ENCODE assay signal across 25 cellular contexts in genomic region chr6:167146977-167147376, GRCh38. TPM values are rescaled to one million over a fixed set of nuclear protein-coding genes. Genes with fewer than 3 reads are reported as not detected.
A peak's percentile ranks its signal among the peaks of the same experiment; 100 is the strongest.
DNase-seq lines count a peak whose midpoint lies in the region; ATAC-seq and TF ChIP-seq lines count a peak whose summit lies in the region.
"Had no signal": no experiment of that assay in that cellular context is flagged by ENCODE, and none has a peak within 500 bp of the region (broad histone marks: within the 10 kb centered on the region; RNA-seq: fewer than 3 reads in every experiment).

No MANE protein-coding gene starts in this region.

- no peaks in the 10 kb centered on the region for H3K9me3 Mint-ChIP-seq in activated naive CD4-positive, alpha-beta T cell treated with anti-CD3 and anti-CD28 coated beads for 36 hours
- no peaks in the 10 kb centered on the region for H3K9me3 Mint-ChIP-seq in endodermal cell
- H3K9me3 Mint-ChIP-seq in naive thymus-derived CD4-positive, alpha-beta T cell = no peaks in the 10 kb centered on the region
- H3K9me3 Mint-ChIP-seq: CD4-positive, alpha-beta T cell; memory B cell had no signal

- peaks cover 4% of the 10 kb centered on the region for H3K27me3 Mint-ChIP-seq in activated naive CD4-positive, alpha-beta T cell treated with anti-CD3 and anti-CD28 coated beads for 36 hours (ENCODE audit: low read depth)
- peaks cover 37% of the 10 kb centered on the region for H3K27me3 Mint-ChIP-seq in endodermal cell (ENCODE audit: insufficient read depth)
- peaks cover 0 to 21% (median 3%) of the 10 kb centered on the region in 5 donors for H3K27me3 Mint-ChIP-seq in naive thymus-derived CD4-positive, alpha-beta T cell
- H3K27me3 Mint-ChIP-seq: memory B cell had no signal

- H3K27ac ChIP-seq in endodermal cell (ENCODE audit: low read depth, low read length) = no peak overlapping the region
- H3K27ac ChIP-seq in naive thymus-derived CD4-positive, alpha-beta T cell (ENCODE audit: low read depth, low read length) = no peak overlapping the region
- H3K27ac ChIP-seq: neutrophil, SJSA1, tibial artery had no signal

- H3K4me3 ChIP-seq in endodermal cell (ENCODE audit: low read length) = no peak overlapping the region
- H3K4me3 ChIP-seq in naive thymus-derived CD4-positive, alpha-beta T cell (ENCODE audit: low read length) = no peak overlapping the region
- H3K4me3 ChIP-seq: SJSA1, tibial artery had no signal

- DNase-seq in activated naive CD4-positive, alpha-beta T cell treated with anti-CD3 and anti-CD28 coated beads for 36 hours = no peak
- DNase-seq in activated naive CD4-positive, alpha-beta T cell treated with Interleukin-2 at 50 U/mL for 16 hours = no peak
- DNase-seq in endodermal cell (peak; percentile 86), inferior parietal cortex (ENCODE audit: extremely low spot score) (no peak), NCI-H446 treated with DMSO at 0.1 percent for 48 hours (lab: John Stamatoyannopoulos, UW) (no peak)
- DNase-seq in naive thymus-derived CD4-positive, alpha-beta T cell = no peak
- DNase-seq: activated CD8-positive, alpha-beta memory T cell treated with anti-CD3 and anti-CD28 coated beads, Interleukin-2, amount 50 U/mL, for 4 hours; activated gamma-delta T cell; amniotic stem cell; CD4-positive, alpha-beta T cell; effector CD8-positive, alpha-beta T cell; kidney glomerular epithelial cell; NCI-H1048; NCI-H2081 treated with DMSO at 0.1 percent for 48 hours; OCI-M1; stimulated activated naive CD4-positive, alpha-beta T cell; T-helper 9 cell; tibial artery had no signal

- TF ChIP-seq CTCF in endodermal cell (conservative IDR thresholded peaks at IDR 0.05) = no peak

- no peak for ATAC-seq in naive thymus-derived CD4-positive, alpha-beta T cell
- no peak for ATAC-seq in GM21786 (IDR thresholded peaks at IDR 0.05; ENCODE audit: unreplicated experiment)
- ATAC-seq in HG03139 (IDR thresholded peaks at IDR 0.05; ENCODE audit: unreplicated experiment) = no peak

- CTCF ChIA-PET in activated naive CD4-positive, alpha-beta T cell treated with anti-CD3 and anti-CD28 coated beads for 36 hours (lab: Charles Lee) = interaction anchor here (0.5 kb wide), 1 partner anchor 327 kb away, joined by 3 read pairs; no protein-coding TSS in a partner anchor
- CTCF ChIA-PET in naive thymus-derived CD4-positive, alpha-beta T cell (lab: Charles Lee) = interaction anchor here (1.4 kb wide), 1 partner anchor 372 kb away, joined by 3 read pairs; no protein-coding TSS in a partner anchor

- POLR2A ChIA-PET in naive thymus-derived CD4-positive, alpha-beta T cell (lab: Charles Lee) = no interaction called here

- H3K27ac Mint-ChIP-seq in activated naive CD4-positive, alpha-beta T cell treated with anti-CD3 and anti-CD28 coated beads for 36 hours = no peak overlapping the region
- no peak overlapping the region for H3K27ac Mint-ChIP-seq in endodermal cell
- no peak overlapping the region for H3K27ac Mint-ChIP-seq in naive thymus-derived CD4-positive, alpha-beta T cell
- H3K27ac Mint-ChIP-seq: CD4-positive, alpha-beta T cell; memory B cell had no signal

- no peaks in the 10 kb centered on the region for H3K36me3 Mint-ChIP-seq in activated naive CD4-positive, alpha-beta T cell treated with anti-CD3 and anti-CD28 coated beads for 36 hours (ENCODE audit: low read depth)
- no peaks in the 10 kb centered on the region for H3K36me3 Mint-ChIP-seq in endodermal cell (ENCODE audit: low read depth)
- H3K36me3 Mint-ChIP-seq in naive thymus-derived CD4-positive, alpha-beta T cell = no peaks in the 10 kb centered on the region
- H3K36me3 Mint-ChIP-seq: memory B cell had no signal

- intact Hi-C loops in activated naive CD4-positive, alpha-beta T cell treated with anti-CD3 and anti-CD28 coated beads for 36 hours (cut with micrococcal nuclease) = no loop called here
- intact Hi-C loops in naive thymus-derived CD4-positive, alpha-beta T cell (cut with micrococcal nuclease) = no loop called here

- peaks cover 6% of the 10 kb centered on the region for H3K4me1 Mint-ChIP-seq in activated naive CD4-positive, alpha-beta T cell treated with anti-CD3 and anti-CD28 coated beads for 36 hours (ENCODE audit: low read depth)
- H3K4me1 Mint-ChIP-seq in endodermal cell = peaks cover 18% of the 10 kb centered on the region
- peaks cover 0 to 6% (median 3%) of the 10 kb centered on the region in 7 donors for H3K4me1 Mint-ChIP-seq in naive thymus-derived CD4-positive, alpha-beta T cell

- no peaks in the 10 kb centered on the region for H3K36me3 ChIP-seq in endodermal cell (ENCODE audit: control insufficient read depth, insufficient read depth, low read length)
- no peaks in the 10 kb centered on the region for H3K36me3 ChIP-seq in naive thymus-derived CD4-positive, alpha-beta T cell (ENCODE audit: control insufficient read depth in 2 of 3, insufficient read depth in 3 of 3, low read length in 3 of 3)
- H3K36me3 ChIP-seq: neutrophil, SJSA1, tibial artery had no signal

- peak overlapping the region; percentile 48 for H3K4me3 Mint-ChIP-seq in activated naive CD4-positive, alpha-beta T cell treated with anti-CD3 and anti-CD28 coated beads for 36 hours
- peak overlapping the region; percentile 47 for H3K4me3 Mint-ChIP-seq in endodermal cell
- H3K4me3 Mint-ChIP-seq in naive thymus-derived CD4-positive, alpha-beta T cell = peak overlapping the region in 6 of 10 donors; percentile 1 to 59 (median 38)
- H3K4me3 Mint-ChIP-seq: CD4-positive, alpha-beta T cell had no signal

- no peak overlapping the region for H3K9ac ChIP-seq in endodermal cell (ENCODE audit: extremely low read depth, low read length, poor library complexity, severe bottlenecking)

- peaks cover 19% of the 10 kb centered on the region for H3K27me3 ChIP-seq in endodermal cell (ENCODE audit: control insufficient read depth, insufficient read depth, low read length, poor library complexity, severe bottlenecking)
- no peaks in the 10 kb centered on the region for H3K27me3 ChIP-seq in naive thymus-derived CD4-positive, alpha-beta T cell (ENCODE audit: control insufficient read depth in 2 of 2, insufficient read depth in 2 of 2, low read length in 2 of 2)
- H3K27me3 ChIP-seq: SJSA1 had no signal

- peaks cover 5% of the 10 kb centered on the region for H3K9me3 ChIP-seq in endodermal cell (ENCODE audit: control insufficient read depth, low read length)
- H3K9me3 ChIP-seq in naive thymus-derived CD4-positive, alpha-beta T cell (ENCODE audit: control insufficient read depth in 2 of 3, low read length in 3 of 3) = no peaks in the 10 kb centered on the region
- H3K9me3 ChIP-seq: neutrophil, SJSA1, tibial artery had no signal

- WGBS in endodermal cell (ENCODE audit: insufficient coverage in 1 of 2, insufficient read length in 1 of 2), 2 experiments = 20 to 21% methylated on average over 14 to 16 of the region's 16 CpGs

- no peaks in the 10 kb centered on the region for H3K4me1 ChIP-seq in endodermal cell (ENCODE audit: control insufficient read depth, insufficient read depth, low read length)
- peaks cover 3 to 4% of the 10 kb centered on the region in 2 donors for H3K4me1 ChIP-seq in naive thymus-derived CD4-positive, alpha-beta T cell (ENCODE audit: control insufficient read depth in 2 of 2, insufficient read depth in 2 of 2, low read length in 2 of 2)
- H3K4me1 ChIP-seq: SJSA1, tibial artery had no signal

RNA-seq across cellular contexts. Expression of gene GPR31, which starts 10.8 kb away (rescaled TPM):
- not detected for total RNA-seq in activated naive CD4-positive, alpha-beta T cell treated with anti-CD3 and anti-CD28 coated beads for 36 hours
- total RNA-seq in endodermal cell = not detected
- not detected for polyA plus RNA-seq in endodermal cell (2013, experiment 1 of 2)
- polyA plus RNA-seq in endodermal cell (2013, experiment 2 of 2) = not detected
- total RNA-seq in naive thymus-derived CD4-positive, alpha-beta T cell = not detected
- not detected for polyA plus RNA-seq in naive thymus-derived CD4-positive, alpha-beta T cell
- total RNA-seq: CD4-positive, alpha-beta T cell; H4; renal cortical epithelial cell; SJSA1 had no signal

RNA-seq across cellular contexts. Expression of gene CCR6, which starts 24.1 kb away (rescaled TPM):
- total RNA-seq in activated naive CD4-positive, alpha-beta T cell treated with anti-CD3 and anti-CD28 coated beads for 36 hours = under 1 TPM; 0.31 to 0.37 TPM
- not detected for total RNA-seq in endodermal cell
- not detected for polyA plus RNA-seq in endodermal cell (2013, experiment 1 of 2)
- polyA plus RNA-seq in endodermal cell (2013, experiment 2 of 2) = not detected
- total RNA-seq in naive thymus-derived CD4-positive, alpha-beta T cell = 1 to 10 TPM in 1 of 5 experiments, under 1 TPM in 3, not detected in 1; 0.15 to 4.1 (median 0.48) TPM
- polyA plus RNA-seq in naive thymus-derived CD4-positive, alpha-beta T cell = under 1 TPM; 0.38 to 0.93 TPM
- total RNA-seq: H4, renal cortical epithelial cell, SJSA1 had no signal
